In the genomic region with DNA sequence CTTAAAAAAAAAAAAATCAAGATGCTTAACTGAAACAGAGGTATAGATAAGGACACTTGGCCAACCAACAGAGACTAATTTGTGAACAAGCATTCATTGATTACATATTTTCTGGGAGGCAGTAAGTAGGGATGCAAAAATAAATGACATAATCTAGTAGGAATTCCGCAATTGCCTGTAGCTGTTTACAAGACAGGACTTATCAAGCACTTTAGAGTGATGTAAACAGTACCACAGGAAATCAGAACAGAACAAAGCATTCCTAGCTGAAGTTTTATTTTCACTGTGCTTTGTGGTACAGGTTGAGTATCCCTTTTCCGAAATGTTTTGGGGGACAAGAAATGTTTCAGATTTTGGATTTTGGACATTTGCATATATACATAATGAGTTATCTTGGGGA, we compare ENCODE assay signal across 20 cellular contexts.
A peak's percentile ranks its signal among the peaks of the same experiment; 100 is the strongest.
DNase-seq lines count a peak whose midpoint lies in the region; ATAC-seq and TF ChIP-seq lines count a peak whose summit lies in the region.
"Had no signal": no experiment of that assay in that cellular context is flagged by ENCODE, and none has a peak within 500 bp of the region (broad histone marks: within the 10 kb centered on the region; RNA-seq: fewer than 3 reads in every experiment).

No MANE protein-coding gene starts in this region.

- no peak overlapping the region for H2BK120ac ChIP-seq in mesenchymal stem cell (ENCODE audit: low read depth, low read length)

- peak overlapping the region; percentile 52 for H3K27ac Mint-ChIP-seq in endodermal cell
- H3K27ac Mint-ChIP-seq: T-cell had no signal

- DNase-seq in EH (ENCODE audit: low read depth) = peak; percentile 42
- peak; percentile 62 for DNase-seq in M059J (ENCODE audit: low read depth)
- no peak for DNase-seq in endodermal cell
- peak; percentile 75 for DNase-seq in mesenchymal stem cell
- DNase-seq in NCI-H69 (lab: John Stamatoyannopoulos, UW) = no peak
- no peak for DNase-seq in tibial nerve (ENCODE audit: low spot score in 2 of 2)
- no peak for DNase-seq in activated effector memory CD4-positive, alpha-beta T cell treated with Interleukin-2 at 50 U/mL for 16 hours
- DNase-seq: activated CD4-positive, alpha-beta T cell treated with anti-CD3 and anti-CD28 coated beads, Interleukin-2, amount 50 U/mL, for 1 hour; Caco-2; left lung; NCI-H1694 treated with DMSO at 0.1 percent for 48 hours; NCI-H446 treated with DMSO at 0.1 percent for 48 hours; occipital lobe; right cardiac atrium; SHP77; stimulated activated naive CD4-positive, alpha-beta T cell treated with Interleukin-2 at 50 U/mL for 16 hours; T-cell; transverse colon had no signal

- H4K8ac ChIP-seq in mesenchymal stem cell (ENCODE audit: low read length) = no peak overlapping the region

- H3K36me3 ChIP-seq in endodermal cell (ENCODE audit: control insufficient read depth, insufficient read depth, low read length) = peaks cover 14% of the 10 kb centered on the region
- H3K36me3 ChIP-seq in mesenchymal stem cell (ENCODE audit: control insufficient read depth in 1 of 2, insufficient read depth in 2 of 2, low read depth in 1 of 2, low read length in 2 of 2) = peaks cover 22 to 32% of the 10 kb centered on the region in 2 experiments
- H3K36me3 ChIP-seq in tibial nerve = peaks cover 0 to 20% (median 0%) of the 10 kb centered on the region in 3 donors
- H3K36me3 ChIP-seq: left lung, transverse colon had no signal

- no peak overlapping the region for H2AK5ac ChIP-seq in mesenchymal stem cell (ENCODE audit: low read length, severe bottlenecking)

- H3K23ac ChIP-seq in mesenchymal stem cell (ENCODE audit: low read length in 2 of 2) = no peak overlapping the region

- no peak overlapping the region for H3K18ac ChIP-seq in mesenchymal stem cell (ENCODE audit: low read depth in 1 of 2, low read length in 2 of 2)

- H2BK5ac ChIP-seq in mesenchymal stem cell (ENCODE audit: low read depth, low read length, poor library complexity, severe bottlenecking) = no peak overlapping the region

- WGBS in endodermal cell (ENCODE audit: insufficient coverage in 1 of 2, insufficient read length in 1 of 2), 2 experiments = 90 to 95% methylated on average over 2 of the region's 2 CpGs
- WGBS in mesenchymal stem cell = 36% methylated on average over 2 of the region's 2 CpGs
- 74 to 76% methylated on average over 2 of the region's 2 CpGs for WGBS in tibial nerve, 2 donors

- H3K79me1 ChIP-seq in mesenchymal stem cell (replicated peaks; ENCODE audit: low read length, poor library complexity, severe bottlenecking) = peaks cover 19% of the 10 kb centered on the region

- H2BK15ac ChIP-seq in mesenchymal stem cell (ENCODE audit: low read depth, poor library complexity, severe bottlenecking) = no peak overlapping the region

- H3K27me3 ChIP-seq in endodermal cell (ENCODE audit: control insufficient read depth, insufficient read depth, low read length, poor library complexity, severe bottlenecking) = no peaks in the 10 kb centered on the region
- H3K27me3 ChIP-seq in mesenchymal stem cell (ENCODE audit: control insufficient read depth in 1 of 2, insufficient read depth in 1 of 2, low read length in 2 of 2) = no peaks in the 10 kb centered on the region
- no peaks in the 10 kb centered on the region for H3K27me3 ChIP-seq in tibial nerve
- H3K27me3 ChIP-seq: gastroesophageal sphincter, left lung, transverse colon had no signal

- no peak overlapping the region for H2AFZ ChIP-seq in mesenchymal stem cell (ENCODE audit: low read depth, low read length)

- H3K14ac ChIP-seq in mesenchymal stem cell (ENCODE audit: low read length in 2 of 2) = no peak overlapping the region

- H3K9ac ChIP-seq in endodermal cell (ENCODE audit: extremely low read depth, low read length, poor library complexity, severe bottlenecking) = no peak overlapping the region
- no peak overlapping the region for H3K9ac ChIP-seq in mesenchymal stem cell (ENCODE audit: low read length)

- TF ChIP-seq POLR2A in tibial nerve (IDR thresholded peaks at IDR 0.05) = no peak

- no peak overlapping the region for H3K4ac ChIP-seq in mesenchymal stem cell (ENCODE audit: low read depth in 1 of 2, low read length in 2 of 2)

- no peak for TF ChIP-seq CTCF in endodermal cell (conservative IDR thresholded peaks at IDR 0.05)
- no peak for TF ChIP-seq CTCF in tibial nerve (IDR thresholded peaks at IDR 0.05)

- no peak overlapping the region for H3K4me2 ChIP-seq in mesenchymal stem cell (ENCODE audit: low read length, poor library complexity, severe bottlenecking)

- no peaks in the 10 kb centered on the region for H3K27me3 Mint-ChIP-seq in endodermal cell (ENCODE audit: insufficient read depth)
- H3K27me3 Mint-ChIP-seq: T-cell had no signal

- H3K4me3 ChIP-seq in endodermal cell (ENCODE audit: low read length) (peak overlapping the region; percentile 24), mesenchymal stem cell (ENCODE audit: insufficient read depth in 1 of 2, low read depth in 1 of 2, low read length in 2 of 2) (no peak overlapping the region), tibial nerve (no peak overlapping the region)
- H3K4me3 ChIP-seq: gastroesophageal sphincter, left lung, transverse colon had no signal

- no peaks in the 10 kb centered on the region for H3K9me3 Mint-ChIP-seq in endodermal cell
- H3K9me3 Mint-ChIP-seq: T-cell had no signal

- H3K27ac ChIP-seq in endodermal cell (ENCODE audit: low read depth, low read length) (no peak overlapping the region), mesenchymal stem cell (ENCODE audit: low read length, poor library complexity, severe bottlenecking) (no peak overlapping the region), tibial nerve (peak overlapping the region in 1 of 4 donors; percentile 18)
- H3K27ac ChIP-seq: gastroesophageal sphincter, left lung, transverse colon had no signal

- H4K91ac ChIP-seq in mesenchymal stem cell (ENCODE audit: low read length) = no peak overlapping the region

- H3K4me1 Mint-ChIP-seq in endodermal cell = peaks cover 23% of the 10 kb centered on the region

- TF ChIP-seq EP300 in tibial nerve (IDR thresholded peaks at IDR 0.05) = no peak

- ATAC-seq in GM19395 (IDR thresholded peaks at IDR 0.05; ENCODE audit: unreplicated experiment) = no peak
- ATAC-seq: gastroesophageal sphincter, left lung, right cardiac atrium, T-cell had no signal

- H3K36me3 Mint-ChIP-seq in endodermal cell (ENCODE audit: low read depth) = peaks cover 45% of the 10 kb centered on the region

- no peaks in the 10 kb centered on the region for H3K9me3 ChIP-seq in endodermal cell (ENCODE audit: control insufficient read depth, low read length)
- no peaks in the 10 kb centered on the region for H3K9me3 ChIP-seq in mesenchymal stem cell (ENCODE audit: control insufficient read depth, low read length)
- H3K9me3 ChIP-seq in tibial nerve = no peaks in the 10 kb centered on the region
- H3K9me3 ChIP-seq: Caco-2, gastroesophageal sphincter, left lung, transverse colon had no signal

- no peak overlapping the region for H2BK12ac ChIP-seq in mesenchymal stem cell (ENCODE audit: low read length in 2 of 2)

- no peak overlapping the region for H3K4me3 Mint-ChIP-seq in endodermal cell
- H3K4me3 Mint-ChIP-seq: T-cell had no signal

- H3K4me1 ChIP-seq in endodermal cell (ENCODE audit: control insufficient read depth, insufficient read depth, low read length) (no peaks in the 10 kb centered on the region), mesenchymal stem cell (ENCODE audit: control insufficient read depth, insufficient read depth, low read depth, low read length) (no peaks in the 10 kb centered on the region), tibial nerve (no peaks in the 10 kb centered on the region)
- H3K4me1 ChIP-seq: gastroesophageal sphincter, left lung, transverse colon had no signal

Comparison
In these comparisons a context has a peak if more than half of its experiments do, and no peak if none do; other contexts are left out.
1. DNase-seq: peak in EH (single experiment), M059J (single experiment) and mesenchymal stem cell (single experiment); none in endodermal cell (single experiment), NCI-H69 (single experiment), tibial nerve (0 of 2) and activated effector memory CD4-positive, alpha-beta T cell treated with Interleukin-2 at 50 U/mL for 16 hours (single experiment).